1 cellular context compared by ENCODE assay signal in genomic region chr4:97142405-97142804, GRCh38.
TF ChIP-seq lines count a peak whose summit lies in the region.

No MANE protein-coding gene starts in this region.

TF ChIP-seq in SK-N-SH, 30 proteins besides CTCF, POLR2A, EP300 and RAD21 (continued from another document):
- TF ChIP-seq ZBTB33 (IDR thresholded peaks at IDR 0.05; ENCODE audit: borderline replicate concordance, low read depth) (no peak), MXI1 (IDR thresholded peaks at IDR 0.05; ENCODE audit: low read depth, low read length) (no peak), PBX3 (IDR thresholded peaks at IDR 0.05) (no peak), REST (IDR thresholded peaks at IDR 0.05; ENCODE audit: low read depth, low read length) (no peak), JUND (IDR thresholded peaks at IDR 0.05) (no peak), NRF1 (IDR thresholded peaks at IDR 0.05; ENCODE audit: low read depth, low read length) (no peak)
